ENCODE assay signal across 8 cellular contexts in genomic region chr13:101757446-101758039, GRCh38.
A peak's percentile ranks its signal among the peaks of the same experiment; 100 is the strongest.
DNase-seq lines count a peak whose midpoint lies in the region; TF ChIP-seq lines count a peak whose summit lies in the region.

No MANE protein-coding gene starts in this region.

- no peaks in the 10 kb centered on the region for H3F3A ChIP-seq in GM23248 (ENCODE audit: insufficient read depth)

- DNase-seq in DMS 273 (lab: John Stamatoyannopoulos, UW; ENCODE audit: unreplicated experiment), result peak; percentile 46
- DNase-seq in DMS 273 treated with DMSO at 0.1 percent for 48 hours (lab: John Stamatoyannopoulos, UW), result no peak
- DNase-seq in GM23248, result peak; percentile 64
- DNase-seq in LNCaP clone FGC (ENCODE audit: low read depth), result peak; percentile 37
- DNase-seq in SK-MEL-5 (ENCODE audit: low read depth, low spot score), result peak; percentile 59
- peak; percentile 47 for DNase-seq in fibroblast of pulmonary artery (ENCODE audit: low read depth)
- peak; percentile 13 for DNase-seq in pulmonary artery endothelial cell (ENCODE audit: low read depth, low spot score)
- DNase-seq in activated CD4-positive, alpha-beta T cell treated with anti-CD3 and anti-CD28 coated beads, Interleukin-2, amount 50 U/mL, for 1 hour, result no peak

- no peaks in the 10 kb centered on the region for H3K27me3 ChIP-seq in GM23248 (replicated peaks; ENCODE audit: insufficient read depth)

- no peak overlapping the region for H3K4me2 ChIP-seq in GM23248 (ENCODE audit: unreplicated experiment)

- H3K4me3 ChIP-seq in GM23248 (no peak overlapping the region), LNCaP clone FGC (ENCODE audit: low read depth, low read length) (no peak overlapping the region), fibroblast of pulmonary artery (replicated peaks; ENCODE audit: low read depth, low read length) (no peak overlapping the region)

- 0 to 8% methylated on average over 1 of the region's 1 CpG for WGBS in GM23248 (ENCODE audit: low coverage in 1 of 2, low lambda C conversion rate in 2 of 2, missing lambda C conversion rate in 2 of 2), 2 experiments

- no peaks in the 10 kb centered on the region for H4K20me1 ChIP-seq in GM23248 (ENCODE audit: insufficient read depth)

- H3K79me2 ChIP-seq in GM23248 (ENCODE audit: insufficient read depth), result no peaks in the 10 kb centered on the region

- no peak overlapping the region for H2AFZ ChIP-seq in GM23248

- H3K4me1 ChIP-seq in GM23248 (ENCODE audit: insufficient read depth), result no peaks in the 10 kb centered on the region

- no peak overlapping the region for H3K27ac ChIP-seq in GM23248

- H3K9ac ChIP-seq in GM23248, result no peak overlapping the region

- in situ Hi-C loops in GM23248 (cut with MboI) (loop anchor here (10.0 kb wide), 1 partner anchor 613 kb away; no protein-coding TSS in a partner anchor), SK-MEL-5 (cut with HindIII; ENCODE audit: low pct_unique_long_range_greater_than_20kb, low sequenced_read_pairs) (no loop called here)

- no peaks in the 10 kb centered on the region for H3K9me3 ChIP-seq in GM23248 (ENCODE audit: low read depth)

- no peaks in the 10 kb centered on the region for H3K9me2 ChIP-seq in GM23248 (ENCODE audit: insufficient read depth)

- H3K36me3 ChIP-seq in GM23248 (ENCODE audit: low read depth), result no peaks in the 10 kb centered on the region

- TF ChIP-seq CTCF in LNCaP clone FGC (IDR thresholded peaks at IDR 0.05; ENCODE audit: control insufficient read depth, extremely low read depth, insufficient read depth) (peak; percentile 52), fibroblast of pulmonary artery (IDR thresholded peaks at IDR 0.05; ENCODE audit: low read length, missing control alignments) (peak; percentile 37)

Comparison
In these comparisons a context has a peak if more than half of its experiments do, and no peak if none do; other contexts are left out.
1. DNase-seq: peak in DMS 273 (single experiment), GM23248 (single experiment), LNCaP clone FGC (single experiment), SK-MEL-5 (single experiment), fibroblast of pulmonary artery (single experiment) and pulmonary artery endothelial cell (single experiment); none in DMS 273 treated with DMSO at 0.1 percent for 48 hours (single experiment) and activated CD4-positive, alpha-beta T cell treated with anti-CD3 and anti-CD28 coated beads, Interleukin-2, amount 50 U/mL, for 1 hour (single experiment).